In genomic region chr2:142741764-142742269, GRCh38 we compare ENCODE assay signal across 13 cellular contexts.
A peak's percentile ranks its signal among the peaks of the same experiment; 100 is the strongest.
DNase-seq lines count a peak whose midpoint lies in the region; ATAC-seq and TF ChIP-seq lines count a peak whose summit lies in the region.
"Had no signal": no experiment of that assay in that cellular context is flagged by ENCODE, and none has a peak within 500 bp of the region (broad histone marks: within the 10 kb centered on the region; RNA-seq: fewer than 3 reads in every experiment).

No MANE protein-coding gene starts in this region.

- H3K4me1 ChIP-seq in tibial artery: no peaks in the 10 kb centered on the region
- H3K4me1 ChIP-seq: BLaER1, esophagus squamous epithelium, lower lobe of right lung, neural progenitor cell had no signal

- no peaks in the 10 kb centered on the region for H3K4me1 Mint-ChIP-seq in activated T-helper 1 cell treated with anti-CD3 and anti-CD28 coated beads, Interleukin-12 subunit alpha, Interleukin-12 subunit beta, Interleukin-2, Interleukin-4 antibody, amounts not matched to agents 30 ng/mL and 10 ng/mL and 1 ng/mL, durations not matched to agents 14 hours and 24 hours and 36 hours (ENCODE audit: low read depth)
- H3K4me1 Mint-ChIP-seq: neural progenitor cell had no signal

- ATAC-seq in GM18505 (IDR thresholded peaks at IDR 0.05; ENCODE audit: unreplicated experiment): peak; percentile 70
- ATAC-seq in GM19455 (IDR thresholded peaks at IDR 0.05; ENCODE audit: unreplicated experiment): peak; percentile 67
- peak; percentile 90 for ATAC-seq in HG02973 (IDR thresholded peaks at IDR 0.05; ENCODE audit: unreplicated experiment)
- ATAC-seq: lower lobe of right lung had no signal

- no peak for TF ChIP-seq POLR2A in GM18505 (IDR thresholded peaks at IDR 0.05; ENCODE audit: borderline replicate concordance, extremely low read depth, insufficient read depth, insufficient read length)

- no peak overlapping the region for H3K27ac Mint-ChIP-seq in activated T-helper 1 cell treated with anti-CD3 and anti-CD28 coated beads, Interleukin-12 subunit alpha, Interleukin-12 subunit beta, Interleukin-2, Interleukin-4 antibody, amounts not matched to agents 30 ng/mL and 10 ng/mL and 1 ng/mL, durations not matched to agents 14 hours and 24 hours and 36 hours
- H3K27ac Mint-ChIP-seq: neural progenitor cell had no signal

- no peaks in the 10 kb centered on the region for H3K27me3 ChIP-seq in tibial artery
- H3K27me3 ChIP-seq: BLaER1, esophagus squamous epithelium, MG63, neural progenitor cell had no signal

- H3K27me3 Mint-ChIP-seq in activated T-helper 1 cell treated with anti-CD3 and anti-CD28 coated beads, Interleukin-12 subunit alpha, Interleukin-12 subunit beta, Interleukin-2, Interleukin-4 antibody, amounts not matched to agents 30 ng/mL and 10 ng/mL and 1 ng/mL, durations not matched to agents 14 hours and 24 hours and 36 hours (ENCODE audit: insufficient read depth): no peaks in the 10 kb centered on the region

- intact Hi-C loops in activated T-helper 1 cell treated with anti-CD3 and anti-CD28 coated beads, Interleukin-12 subunit alpha, Interleukin-12 subunit beta, Interleukin-2, Interleukin-4 antibody, amounts not matched to agents 30 ng/mL and 10 ng/mL and 1 ng/mL, durations not matched to agents 14 hours and 24 hours and 36 hours (cut with micrococcal nuclease): no loop called here
- intact Hi-C loops in tibial artery (cut with DNase I; ENCODE audit: low total_unique reads): no loop called here

- H3K4me3 ChIP-seq in tibial artery: no peak overlapping the region
- H3K4me3 ChIP-seq: BLaER1, esophagus squamous epithelium, lower lobe of right lung, MG63, neural progenitor cell had no signal

- no peaks in the 10 kb centered on the region for H3K36me3 ChIP-seq in tibial artery
- H3K36me3 ChIP-seq: BLaER1, esophagus squamous epithelium, lower lobe of right lung, MG63, neural progenitor cell had no signal

- no peaks in the 10 kb centered on the region for H3K36me3 Mint-ChIP-seq in activated T-helper 1 cell treated with anti-CD3 and anti-CD28 coated beads, Interleukin-12 subunit alpha, Interleukin-12 subunit beta, Interleukin-2, Interleukin-4 antibody, amounts not matched to agents 30 ng/mL and 10 ng/mL and 1 ng/mL, durations not matched to agents 14 hours and 24 hours and 36 hours (ENCODE audit: low read depth)
- H3K36me3 Mint-ChIP-seq: neural progenitor cell had no signal

- H3K4me3 Mint-ChIP-seq in activated T-helper 1 cell treated with anti-CD3 and anti-CD28 coated beads, Interleukin-12 subunit alpha, Interleukin-12 subunit beta, Interleukin-2, Interleukin-4 antibody, amounts not matched to agents 30 ng/mL and 10 ng/mL and 1 ng/mL, durations not matched to agents 14 hours and 24 hours and 36 hours: no peak overlapping the region
- H3K4me3 Mint-ChIP-seq: neural progenitor cell had no signal

- in situ Hi-C loops in ACHN (cut with HindIII; ENCODE audit: low pct_ligation_motif_present, low pct_unique_long_range_greater_than_20kb, low sequenced_read_pairs): no loop called here

- peak; percentile 23 for DNase-seq in amniotic epithelial cell (ENCODE audit: low read depth)
- no peak for DNase-seq in activated T-helper 1 cell treated with anti-CD3 and anti-CD28 coated beads, Interleukin-12 subunit alpha, Interleukin-12 subunit beta, Interleukin-2, Interleukin-4 antibody, amounts not matched to agents 30 ng/mL and 10 ng/mL and 1 ng/mL, durations not matched to agents 14 hours and 24 hours and 36 hours (ENCODE audit: low spot score)
- DNase-seq in NK-92 (lab: John Stamatoyannopoulos, UW; ENCODE audit: unreplicated experiment): no peak
- no peak for DNase-seq in ACHN
- no peak for DNase-seq in tibial artery
- DNase-seq: esophagus squamous epithelium, lower lobe of right lung, MG63 had no signal

- no peaks in the 10 kb centered on the region for H3K9me3 Mint-ChIP-seq in activated T-helper 1 cell treated with anti-CD3 and anti-CD28 coated beads, Interleukin-12 subunit alpha, Interleukin-12 subunit beta, Interleukin-2, Interleukin-4 antibody, amounts not matched to agents 30 ng/mL and 10 ng/mL and 1 ng/mL, durations not matched to agents 14 hours and 24 hours and 36 hours
- H3K9me3 Mint-ChIP-seq: neural progenitor cell had no signal

- H3K9me3 ChIP-seq in tibial artery: peaks cover 0 to 3% (median 0%) of the 10 kb centered on the region in 3 donors
- H3K9me3 ChIP-seq: BLaER1, esophagus squamous epithelium, lower lobe of right lung, MG63 had no signal

- no peak overlapping the region for H3K27ac ChIP-seq in tibial artery
- H3K27ac ChIP-seq: BLaER1, esophagus squamous epithelium, lower lobe of right lung, neural progenitor cell had no signal

- no peak for TF ChIP-seq CTCF in tibial artery (IDR thresholded peaks at IDR 0.05)
